Comparison of ENCODE assay signal across 25 cellular contexts in genomic region chr19:30280018-30280417, GRCh38.
DNase-seq lines count a peak whose midpoint lies in the region; ATAC-seq, FAIRE-seq and TF ChIP-seq lines count a peak whose summit lies in the region.
"Had no signal": no experiment of that assay in that cellular context is flagged by ENCODE, and none has a peak within 500 bp of the region (broad histone marks: within the 10 kb centered on the region; RNA-seq: fewer than 3 reads in every experiment).

No MANE protein-coding gene starts in this region.

- TF ChIP-seq EP300 in H1 (IDR thresholded peaks at IDR 0.05; ENCODE audit: borderline replicate concordance in 1 of 2, low read depth in 2 of 2, low read length in 2 of 2) = no peak

- H2BK12ac ChIP-seq in H1 (ENCODE audit: low read depth, low read length) = no peak overlapping the region

- no peak overlapping the region for H2BK20ac ChIP-seq in H1 (ENCODE audit: low read length)

- H3K9me3 ChIP-seq in HEK293 (ENCODE audit: control insufficient read depth, insufficient read depth, low read depth, low read length) (no peaks in the 10 kb centered on the region), H1 (ENCODE audit: insufficient read depth in 2 of 2, low read depth in 1 of 2, low read length in 1 of 2) (no peaks in the 10 kb centered on the region)
- H3K9me3 ChIP-seq: BE2C, BLaER1 had no signal

- POLR2A ChIA-PET in HEK293 (lab: Yijun Ruan, JAX) (no interaction called here), H1 (lab: Charles Lee; ENCODE audit: partially characterized antibody) (no interaction called here)

- DNase-seq in H1 (ENCODE audit: low read depth in 1 of 2, low spot score in 2 of 2) = no peak
- DNase-seq in urothelium cell line (ENCODE audit: low spot score) = no peak
- no peak for DNase-seq in SIG-M5 (lab: John Stamatoyannopoulos, UW)
- DNase-seq: 8988T; ACHN; BE2C; C1 segment of cervical spinal cord; CD4-positive, alpha-beta memory T cell; CD4-positive, CD25-positive, alpha-beta regulatory T cell; CD8-positive, alpha-beta memory T cell; COR-L47; DMS 273 treated with DMSO at 0.1 percent for 48 hours; DMS153; DMS53; DMS79; DND-41; EL; GDM1 had no signal

- H4K5ac ChIP-seq in H1 (ENCODE audit: insufficient read length, low read depth, low read length) = no peak overlapping the region

- H3K56ac ChIP-seq in H1 (replicated peaks; ENCODE audit: insufficient read length, low read depth, low read length) = no peak overlapping the region

- TF ChIP-seq CTCF in HEK293 (tag by site-specific recombination; IDR thresholded peaks at IDR 0.05) (no peak), H1 (IDR thresholded peaks at IDR 0.05; ENCODE audit: control extremely low read depth in 1 of 3, insufficient read depth in 1 of 3, low read depth in 1 of 3, low read length in 3 of 3) (no peak)

- no peak overlapping the region for H3K27ac ChIP-seq in HEK293 (ENCODE audit: extremely low read depth, low read depth, low read length)
- no peak overlapping the region for H3K27ac ChIP-seq in H1 (ENCODE audit: low read depth, low read length)
- H3K27ac ChIP-seq: BLaER1 had no signal

- no peaks in the 10 kb centered on the region; a peak in 1 of 7 replicates for H3K27me3 ChIP-seq in H1 (replicated peaks in 1 of 4; ENCODE audit: control insufficient read depth in 3 of 4, extremely low read depth in 1 of 4, insufficient read depth in 3 of 4, low read length in 3 of 4)
- H3K27me3 ChIP-seq: BE2C, BLaER1 had no signal

- H3K79me2 ChIP-seq in H1 (ENCODE audit: control insufficient read depth in 1 of 2, insufficient read depth in 2 of 2, low read length in 2 of 2) = no peaks in the 10 kb centered on the region

- no peak overlapping the region for H4K8ac ChIP-seq in H1 (ENCODE audit: extremely low read depth, insufficient read depth, low read length)

- no peak overlapping the region for H2AFZ ChIP-seq in H1 (ENCODE audit: low read length)

- no peak for ATAC-seq in HG02610 (IDR thresholded peaks at IDR 0.05; ENCODE audit: unreplicated experiment)
- ATAC-seq: GM12878 had no signal

- H3K23ac ChIP-seq in H1 (ENCODE audit: insufficient read length) = no peak overlapping the region

- TF ChIP-seq RAD21 in H1 (IDR thresholded peaks at IDR 0.05 in 1 of 2, conservative IDR thresholded peaks at IDR 0.05 in 1 of 2; ENCODE audit: low read depth in 2 of 2, low read length in 2 of 2) = no peak

- no peak overlapping the region for H2BK5ac ChIP-seq in H1 (ENCODE audit: low read depth, low read length)

- H4K20me1 ChIP-seq in H1 (replicated peaks in 1 of 2; ENCODE audit: control insufficient read depth in 1 of 2, insufficient read depth in 2 of 2, low read length in 2 of 2) = no peaks in the 10 kb centered on the region
- H4K20me1 ChIP-seq: BLaER1 had no signal

- H4K91ac ChIP-seq in H1 (replicated peaks; ENCODE audit: insufficient read length, low read length) = no peak overlapping the region

- no peak overlapping the region for H3K4ac ChIP-seq in H1 (replicated peaks; ENCODE audit: insufficient read length, low read depth, low read length)

- no peak for FAIRE-seq in H1 (lab: Jason Lieb, UNC)
- peak; percentile 42 for FAIRE-seq in urothelium cell line (lab: Jason Lieb, UNC)
- FAIRE-seq: A204.1, GM12878, GM12892, GM18507 had no signal

- no peaks in the 10 kb centered on the region for H3K36me3 ChIP-seq in HEK293 (ENCODE audit: control insufficient read depth in 2 of 2, insufficient read depth in 1 of 2, low read length in 2 of 2)
- no peaks in the 10 kb centered on the region for H3K36me3 ChIP-seq in H1 (ENCODE audit: control insufficient read depth in 2 of 4, insufficient read depth in 4 of 4, low read length in 3 of 4)
- H3K36me3 ChIP-seq: BLaER1 had no signal

- no peak overlapping the region for H3K4me2 ChIP-seq in H1 (ENCODE audit: insufficient read depth in 1 of 2, low read depth in 2 of 2, low read length in 2 of 2)
- H3K4me2 ChIP-seq: BLaER1 had no signal

- H3K4me3 ChIP-seq in HEK293 (ENCODE audit: low read depth, low read length) = no peak overlapping the region
- H3K4me3 ChIP-seq in H1 (ENCODE audit: extremely low read depth in 1 of 4, insufficient read depth in 2 of 4, low read depth in 3 of 4, low read length in 4 of 4) = no peak overlapping the region
- H3K4me3 ChIP-seq: BLaER1, GM12878 had no signal

- TF ChIP-seq POLR2A in H1 (IDR thresholded peaks at IDR 0.05; ENCODE audit: control extremely low read depth in 1 of 2, low read depth in 2 of 2, low read length in 2 of 2) = no peak

- H3K23me2 ChIP-seq in H1 (ENCODE audit: low read depth, low read length) = no peaks in the 10 kb centered on the region

- 75 to 100% methylated on average over 2 to 6 of the region's 6 CpGs for WGBS in H1 (ENCODE audit: extremely low coverage in 1 of 2, insufficient coverage in 1 of 2, insufficient read length in 1 of 2, insufficient replicate concordance in 2 of 2, low coverage in 1 of 2, low lambda C conversion rate in 2 of 2, missing lambda C conversion rate in 1 of 2), 2 experiments

- no peak overlapping the region for H3K14ac ChIP-seq in H1 (ENCODE audit: insufficient read length)

- H3K4me1 ChIP-seq in HEK293 (ENCODE audit: control insufficient read depth, insufficient read depth, low read length) = peaks cover 10% of the 10 kb centered on the region; the same call in 1 of the 2 replicates
- peaks cover 2 to 17% (median 6%) of the 10 kb centered on the region in 4 experiments for H3K4me1 ChIP-seq in H1 (replicated peaks in 1 of 4; ENCODE audit: control insufficient read depth in 3 of 4, insufficient read depth in 4 of 4, low read length in 3 of 4)
- H3K4me1 ChIP-seq: BLaER1 had no signal

- H2BK15ac ChIP-seq in H1 (ENCODE audit: low read length) = peak overlapping the region; percentile 41; the same call in 1 of the 2 replicates

- CTCF ChIA-PET in HEK293 (lab: Yijun Ruan, JAX) (interaction anchor here (1.3 kb wide), 1 partner anchor 17 kb away, joined by 3 read pairs; no protein-coding TSS in a partner anchor), H1 (lab: Charles Lee; ENCODE audit: partially characterized antibody) (no interaction called here)

- no peak overlapping the region for H3K9ac ChIP-seq in H1 (replicated peaks in 1 of 4; ENCODE audit: extremely low read depth in 1 of 4, low read depth in 3 of 4, low read length in 3 of 4)
- H3K9ac ChIP-seq: BLaER1 had no signal

- H2BK120ac ChIP-seq in H1 (replicated peaks; ENCODE audit: low read depth, low read length) = no peak overlapping the region

- H3K79me1 ChIP-seq in H1 (ENCODE audit: low read depth, low read length) = no peaks in the 10 kb centered on the region

- no peak overlapping the region for H3K18ac ChIP-seq in H1 (ENCODE audit: extremely low read depth, low read length)

- no peak overlapping the region for H2AK5ac ChIP-seq in H1 (ENCODE audit: low read depth, low read length)

TF ChIP-seq in HEK293, 187 proteins besides CTCF, POLR2A, EP300 and RAD21:
- TF ChIP-seq ZNF274 (IDR thresholded peaks at IDR 0.05; ENCODE audit: low read length) (no peak), ZNF274 (tag by site-specific recombination; IDR thresholded peaks at IDR 0.05; ENCODE audit: borderline replicate concordance) (no peak), ZNF16 (tag by site-specific recombination; IDR thresholded peaks at IDR 0.05; ENCODE audit: low read depth) (no peak), PRDM1 (tag by site-specific recombination; IDR thresholded peaks at IDR 0.05) (peak; percentile 92), ZNF776 (tag by site-specific recombination; IDR thresholded peaks at IDR 0.05; ENCODE audit: borderline replicate concordance) (0 out of 2 replicates have a peak, but pooled peaks have one; percentile 26), ZNF366 (tag by site-specific recombination; conservative IDR thresholded peaks at IDR 0.05) (peak; percentile 99), ZNF311 (tag by site-specific recombination; IDR thresholded peaks at IDR 0.05; ENCODE audit: borderline replicate concordance) (0 out of 2 replicates have a peak, but pooled peaks have one; percentile 66), ZNF548 (tag by site-specific recombination; IDR thresholded peaks at IDR 0.05) (0 out of 2 replicates have a peak, but pooled peaks have one; percentile 15), ZNF473 (tag by site-specific recombination; IDR thresholded peaks at IDR 0.05) (0 out of 2 replicates have a peak, but pooled peaks have one; percentile 42)
TF ChIP-seq in HEK293: peak in this region for 6.

TF ChIP-seq in H1, 55 proteins besides CTCF, POLR2A, EP300 and RAD21:
- TF ChIP-seq CTBP2 (IDR thresholded peaks at IDR 0.05; ENCODE audit: borderline replicate concordance, insufficient read depth, insufficient read length, low read length) (no peak), RXRA (IDR thresholded peaks at IDR 0.05; ENCODE audit: insufficient read depth, low read depth, low read length) (no peak), BRCA1 (IDR thresholded peaks at IDR 0.05; ENCODE audit: low read depth, low read length) (no peak), CHD2 (IDR thresholded peaks at IDR 0.05; ENCODE audit: low read length) (no peak), KDM1A (IDR thresholded peaks at IDR 0.05; ENCODE audit: borderline replicate concordance, low read length) (no peak), TCF12 (IDR thresholded peaks at IDR 0.05; ENCODE audit: low read depth, low read length) (no peak), SAP30 (IDR thresholded peaks at IDR 0.05; ENCODE audit: insufficient read depth, insufficient replicate concordance, low read length) (no peak)
